ENCODE assay signal across 8 cellular contexts in the genomic region with DNA sequence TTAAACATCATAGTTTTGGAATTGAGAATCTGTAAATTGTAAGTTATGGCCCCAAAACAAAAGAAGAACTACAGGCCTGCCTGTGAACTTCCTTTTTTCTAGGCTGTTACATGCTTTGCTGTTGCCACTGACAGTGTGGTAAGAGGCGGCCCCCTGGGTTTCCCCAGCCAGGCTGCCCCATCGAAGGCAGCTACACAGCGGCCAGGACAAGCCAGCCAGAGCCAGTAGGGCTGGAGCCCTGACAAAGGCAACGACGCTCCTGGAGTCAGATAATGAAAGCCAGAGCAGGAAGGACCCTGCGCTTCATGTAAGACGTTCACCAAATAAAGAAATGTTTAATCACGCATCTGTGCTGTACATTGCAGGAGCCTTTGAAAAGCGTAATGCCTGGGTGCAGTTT. TPM values are rescaled to one million over a fixed set of nuclear protein-coding genes. Genes with fewer than 3 reads are reported as not detected.
DNase-seq lines count a peak whose midpoint lies in the region; ATAC-seq and TF ChIP-seq lines count a peak whose summit lies in the region.

No MANE protein-coding gene starts in this region.

- DNase-seq in activated naive CD8-positive, alpha-beta T cell treated with anti-CD3 and anti-CD28 coated beads, Interleukin-2, amount 10 ng/mL, durations not matched to agents 7 days and 5 days = peak; percentile 77
- DNase-seq in iris pigment epithelial cell (ENCODE audit: low read depth) = peak; percentile 49
- peak; percentile 37 for DNase-seq in stimulated activated CD4-positive, alpha-beta T cell treated with anti-CD3 and anti-CD28 coated beads, Interleukin-2, amount 100 ng/mL, for 4 hours (ENCODE audit: low read depth)
- DNase-seq in NCI-H1105 (lab: John Stamatoyannopoulos, UW) = no peak
- no peak for DNase-seq in NCI-H446 (lab: John Stamatoyannopoulos, UW)

- no peaks in the 10 kb centered on the region; the same call in 1 of the 2 replicates for H4K20me1 ChIP-seq in SU-DHL-6 (ENCODE audit: low read depth, low read length)

- H3K36me3 ChIP-seq in SU-DHL-6 (ENCODE audit: low read length) = no peaks in the 10 kb centered on the region; the same call in 1 of the 2 replicates

- no peaks in the 10 kb centered on the region for H3K9me2 ChIP-seq in SU-DHL-6 (replicated peaks; ENCODE audit: insufficient read depth, low read length)

- peak overlapping the region; percentile 86 for H3K27ac ChIP-seq in SU-DHL-6 (ENCODE audit: low read depth, low read length)

- H3K4me3 ChIP-seq in SU-DHL-6 (ENCODE audit: insufficient read depth, low read length, poor library complexity, severe bottlenecking) = peak overlapping the region; percentile 39

- peak overlapping the region; percentile 51 for H3K9ac ChIP-seq in SU-DHL-6 (ENCODE audit: low read length)

- H3K27me3 ChIP-seq in SU-DHL-6 (ENCODE audit: low read length) = no peaks in the 10 kb centered on the region

- peak overlapping the region; percentile 84 for H3K4me3 Mint-ChIP-seq in activated naive CD8-positive, alpha-beta T cell treated with anti-CD3 and anti-CD28 coated beads, Interleukin-2, amount 10 ng/mL, durations not matched to agents 7 days and 5 days

- no peak for TF ChIP-seq CTCF in SU-DHL-6 (IDR thresholded peaks at IDR 0.05; ENCODE audit: insufficient read depth, low read length, poor library complexity, severe bottlenecking)

- H3K27me3 Mint-ChIP-seq in activated naive CD8-positive, alpha-beta T cell treated with anti-CD3 and anti-CD28 coated beads, Interleukin-2, amount 10 ng/mL, durations not matched to agents 7 days and 5 days = no peaks in the 10 kb centered on the region

- peak overlapping the region; percentile 79 for H3K4me2 ChIP-seq in SU-DHL-6 (ENCODE audit: low read depth, low read length, poor library complexity, severe bottlenecking)

- peaks cover 62% of the 10 kb centered on the region for H3K79me2 ChIP-seq in SU-DHL-6 (ENCODE audit: insufficient read depth, low read length)

- H3K9me3 Mint-ChIP-seq in activated naive CD8-positive, alpha-beta T cell treated with anti-CD3 and anti-CD28 coated beads, Interleukin-2, amount 10 ng/mL, durations not matched to agents 7 days and 5 days = no peaks in the 10 kb centered on the region

- H3F3A ChIP-seq in SU-DHL-6 (ENCODE audit: insufficient read depth) = peaks cover 33% of the 10 kb centered on the region

- H3K9me3 ChIP-seq in SU-DHL-6 (ENCODE audit: insufficient read depth, low read length) = no peaks in the 10 kb centered on the region

- peak; percentile 89 for ATAC-seq in GM18873 (IDR thresholded peaks at IDR 0.05; ENCODE audit: low FRiP score, unreplicated experiment)
- peak; percentile 95 for ATAC-seq in HG03095 (IDR thresholded peaks at IDR 0.05; ENCODE audit: unreplicated experiment)
- ATAC-seq in activated naive CD8-positive, alpha-beta T cell treated with anti-CD3 and anti-CD28 coated beads, Interleukin-2, amount 10 ng/mL, durations not matched to agents 7 days and 5 days (ENCODE audit: low read depth) = peak; percentile 95

- H2AFZ ChIP-seq in SU-DHL-6 (ENCODE audit: low read depth, low read length, severe bottlenecking) = peak overlapping the region; percentile 15

- H3K27ac Mint-ChIP-seq in activated naive CD8-positive, alpha-beta T cell treated with anti-CD3 and anti-CD28 coated beads, Interleukin-2, amount 10 ng/mL, durations not matched to agents 7 days and 5 days = peak overlapping the region; percentile 92

- H3K4me1 Mint-ChIP-seq in activated naive CD8-positive, alpha-beta T cell treated with anti-CD3 and anti-CD28 coated beads, Interleukin-2, amount 10 ng/mL, durations not matched to agents 7 days and 5 days = peaks cover 62% of the 10 kb centered on the region

- peaks cover 20% of the 10 kb centered on the region for H3K36me3 Mint-ChIP-seq in activated naive CD8-positive, alpha-beta T cell treated with anti-CD3 and anti-CD28 coated beads, Interleukin-2, amount 10 ng/mL, durations not matched to agents 7 days and 5 days

- POLR2A ChIA-PET in activated naive CD8-positive, alpha-beta T cell treated with anti-CD3 and anti-CD28 coated beads, Interleukin-2, amount 10 ng/mL, durations not matched to agents 7 days and 5 days (lab: Charles Lee) = interaction anchor here (0.9 to 3.6 kb wide), 11 partner anchors 10 to 57 kb away, joined by 3 to 58 read pairs (median 5); partner anchors contain the start of gene ANKRD44

RNA-seq across cellular contexts. Expression of gene ANKRD44, which starts 55.0 kb away (rescaled TPM):
- 100 to 1,000 TPM; 240 to 243 TPM for total RNA-seq in activated naive CD8-positive, alpha-beta T cell treated with anti-CD3 and anti-CD28 coated beads, Interleukin-2, amount 10 ng/mL, durations not matched to agents 7 days and 5 days

Comparison
In these comparisons a context has a peak if more than half of its experiments do, and no peak if none do; other contexts are left out.
1. DNase-seq: peak in activated naive CD8-positive, alpha-beta T cell treated with anti-CD3 and anti-CD28 coated beads, Interleukin-2, amount 10 ng/mL, durations not matched to agents 7 days and 5 days (single experiment), iris pigment epithelial cell (single experiment) and stimulated activated CD4-positive, alpha-beta T cell treated with anti-CD3 and anti-CD28 coated beads, Interleukin-2, amount 100 ng/mL, for 4 hours (single experiment); none in NCI-H1105 (single experiment) and NCI-H446 (0 of 2).
2. Peak in every context shown above with its lines, with median percentiles within 50 percentile points of each other: ATAC-seq.